1 cellular context compared by ENCODE assay signal in genomic region chr2:101440127-101440738, GRCh38.
TF ChIP-seq lines count a peak whose summit lies in the region.

No MANE protein-coding gene starts in this region.

TF ChIP-seq in K562, 482 proteins besides CTCF, POLR2A, EP300 and RAD21 (continued from another document and continues in another):
- no peak for TF ChIP-seq ZBTB49 (CRISPR knock-in tag; IDR thresholded peaks at IDR 0.05; ENCODE audit: borderline replicate concordance)
- TF ChIP-seq ZNF263 (CRISPR knock-in tag; IDR thresholded peaks at IDR 0.05; ENCODE audit: borderline replicate concordance): no peak
- TF ChIP-seq C11orf30 (IDR thresholded peaks at IDR 0.05; ENCODE audit: low read depth): no peak
- TF ChIP-seq XRCC4 (IDR thresholded peaks at IDR 0.05; ENCODE audit: extremely low read depth, insufficient read depth, insufficient read length): no peak
- no peak for TF ChIP-seq MAX (CRISPR knock-in tag; IDR thresholded peaks at IDR 0.05)
- peak; percentile 18; the same call in 1 of the 2 replicates for TF ChIP-seq DPF2 (IDR thresholded peaks at IDR 0.05)
- TF ChIP-seq ELF2 (CRISPR knock-in tag; IDR thresholded peaks at IDR 0.05): no peak
- TF ChIP-seq SRSF3 (IDR thresholded peaks at IDR 0.05; ENCODE audit: insufficient read depth, low read length): no peak
- TF ChIP-seq CBX3 (IDR thresholded peaks at IDR 0.05; ENCODE audit: borderline replicate concordance in 1 of 2, low read length in 2 of 2): no peak
- no peak for TF ChIP-seq ZNF707 (CRISPR knock-in tag; conservative IDR thresholded peaks at IDR 0.05)
- TF ChIP-seq KDM1A (IDR thresholded peaks at IDR 0.05): peak; percentile 59 to 74
- TF ChIP-seq MYNN (IDR thresholded peaks at IDR 0.05): no peak
- TF ChIP-seq MYNN (CRISPR knock-in tag; IDR thresholded peaks at IDR 0.05): no peak
- TF ChIP-seq ZNF217 (CRISPR knock-in tag; IDR thresholded peaks at IDR 0.05): no peak
- TF ChIP-seq PBX2 (CRISPR knock-in tag; IDR thresholded peaks at IDR 0.05; ENCODE audit: low read depth): no peak
- 0 out of 2 replicates have a peak, but pooled peaks have one; percentile 12 for TF ChIP-seq PBX2 (tag; conservative IDR thresholded peaks at IDR 0.05; ENCODE audit: low read depth)
- TF ChIP-seq SOX6 (IDR thresholded peaks at IDR 0.05): 0 out of 2 replicates have a peak, but pooled peaks have one; percentile 15
- TF ChIP-seq NCOR1 (IDR thresholded peaks at IDR 0.05): peak; percentile 18; the same call in 1 of the 2 replicates
- TF ChIP-seq ERF (CRISPR knock-in tag; IDR thresholded peaks at IDR 0.05): no peak
- no peak for TF ChIP-seq TSHZ1 (CRISPR knock-in tag; IDR thresholded peaks at IDR 0.05)
- no peak for TF ChIP-seq XRCC5 (IDR thresholded peaks at IDR 0.05; ENCODE audit: low read depth, low read length)
- TF ChIP-seq HBP1 (CRISPR knock-in tag; IDR thresholded peaks at IDR 0.05): no peak
- no peak for TF ChIP-seq IRF9 (tag; IDR thresholded peaks at IDR 0.05)
- TF ChIP-seq CEBPZ (IDR thresholded peaks at IDR 0.05; ENCODE audit: borderline replicate concordance, low read depth, low read length): no peak
- no peak for TF ChIP-seq TARDBP (IDR thresholded peaks at IDR 0.05)
- TF ChIP-seq PHTF2 (CRISPR knock-in tag; IDR thresholded peaks at IDR 0.05): no peak
- TF ChIP-seq TBP (optimal IDR thresholded peaks at IDR 0.05; ENCODE audit: low read depth, low read length): no peak
- peak; percentile 78 for TF ChIP-seq CBFA2T3 (IDR thresholded peaks at IDR 0.05)
- TF ChIP-seq RBM15 (IDR thresholded peaks at IDR 0.05; ENCODE audit: insufficient read depth, low read length): no peak
- TF ChIP-seq ETS1 (conservative IDR thresholded peaks at IDR 0.05; ENCODE audit: control insufficient read depth, low read depth, low read length): no peak
- TF ChIP-seq BRD9 (IDR thresholded peaks at IDR 0.05; ENCODE audit: low read depth, partially characterized antibody): no peak
- no peak for TF ChIP-seq STAT5A (IDR thresholded peaks at IDR 0.05; ENCODE audit: borderline replicate concordance, low read length)
- no peak for TF ChIP-seq DNMT1 (IDR thresholded peaks at IDR 0.05)
- TF ChIP-seq PATZ1 (CRISPR knock-in tag; IDR thresholded peaks at IDR 0.05; ENCODE audit: borderline replicate concordance): no peak
- no peak for TF ChIP-seq ZNF764 (CRISPR knock-in tag; IDR thresholded peaks at IDR 0.05; ENCODE audit: low read depth)
- no peak for TF ChIP-seq ZNF124 (CRISPR knock-in tag; IDR thresholded peaks at IDR 0.05)
- TF ChIP-seq MCM2 (IDR thresholded peaks at IDR 0.05; ENCODE audit: low read depth): no peak
- 0 out of 2 replicates have a peak, but pooled peaks have one; percentile 49 for TF ChIP-seq ZNF766 (CRISPR knock-in tag; conservative IDR thresholded peaks at IDR 0.05)
- TF ChIP-seq U2AF2 (optimal IDR thresholded peaks at IDR 0.05; ENCODE audit: low read depth, low read length): no peak
- no peak for TF ChIP-seq E2F5 (CRISPR knock-in tag; IDR thresholded peaks at IDR 0.05)
- no peak for TF ChIP-seq SMAD2 (IDR thresholded peaks at IDR 0.05; ENCODE audit: low read depth, low read length)
